Comparison of ENCODE assay signal across 9 cellular contexts in the genomic region with DNA sequence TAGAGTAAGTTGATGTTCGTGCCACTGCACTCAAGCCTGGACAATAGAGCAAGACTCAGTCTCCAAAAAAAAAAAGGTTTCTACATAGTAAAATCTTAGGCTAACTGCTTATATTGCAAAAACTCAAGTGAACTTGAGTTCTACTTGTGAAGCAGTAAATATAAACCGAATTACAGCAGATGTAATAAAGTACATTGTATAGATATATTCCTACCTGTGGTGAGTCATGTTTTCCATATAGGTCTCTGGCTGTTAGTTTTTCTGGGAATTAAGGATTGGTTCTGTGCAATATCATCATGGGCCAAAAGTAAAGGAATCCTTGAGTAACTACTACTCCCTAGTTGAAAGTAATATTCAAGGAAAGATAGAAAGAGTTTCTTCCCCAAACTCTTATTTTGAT.
"Had no signal": no experiment of that assay in that cellular context is flagged by ENCODE, and none has a peak within 500 bp of the region (broad histone marks: within the 10 kb centered on the region; RNA-seq: fewer than 3 reads in every experiment).

No MANE protein-coding gene starts in this region.

- H3K9me3 ChIP-seq: HAP-1 had no signal

- H3K4me3 ChIP-seq: GM23248, GM23338, HAP-1 had no signal

- H3K36me3 ChIP-seq: HAP-1 had no signal

- DNase-seq: GM23248, GOT3, H7, H9, HCEC 1CT, HFFc6 had no signal

- ATAC-seq: GM23338, HCT116 had no signal

- H3K27ac ChIP-seq: GM23248 had no signal

- H3K4me1 ChIP-seq: HAP-1 had no signal
